ENCODE assay signal across 8 cellular contexts in the genomic region with DNA sequence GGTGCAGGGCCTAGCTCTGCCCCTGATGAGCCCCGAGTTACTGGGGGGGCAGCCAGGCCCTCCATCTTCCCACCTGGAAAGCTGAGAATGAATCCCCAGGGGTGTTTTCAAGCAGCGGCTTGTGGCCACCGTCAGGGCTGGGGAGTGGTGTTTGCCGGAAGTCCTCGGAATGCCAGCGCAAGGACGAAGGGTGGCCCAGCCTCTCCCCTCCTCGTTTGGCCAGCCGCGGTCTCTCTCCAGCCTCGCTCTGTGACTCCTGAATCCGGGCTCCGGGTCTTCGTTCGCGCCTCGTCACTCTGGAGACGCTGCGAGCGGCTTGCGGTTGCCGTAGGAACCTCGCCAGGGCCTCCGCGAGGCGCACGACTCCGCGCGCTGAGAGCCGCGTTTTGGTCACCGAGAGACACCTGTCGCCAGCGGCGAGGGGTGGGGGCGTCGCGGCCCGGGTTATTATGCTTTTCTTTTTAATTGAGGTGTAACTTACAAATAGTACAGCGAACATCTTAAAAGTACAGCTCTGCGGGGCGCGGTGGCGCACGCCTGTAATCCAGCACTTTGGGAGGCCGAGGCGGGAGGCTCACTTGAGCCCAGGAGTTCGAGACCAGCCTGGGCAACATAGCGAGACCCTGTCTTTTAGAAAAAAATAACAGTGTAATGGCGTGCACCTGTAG. TPM values are rescaled to one million over a fixed set of nuclear protein-coding genes. Genes with fewer than 3 reads are reported as not detected.
DNase-seq lines count a peak whose midpoint lies in the region; ATAC-seq and TF ChIP-seq lines count a peak whose summit lies in the region.

No MANE protein-coding gene starts in this region.

- H3K9me3 Mint-ChIP-seq in T-cell: no peaks in the 10 kb centered on the region

- in situ Hi-C loops in astrocyte of the cerebellum (cut with HindIII; ENCODE audit: low sequenced_read_pairs): no loop called here

- CTCF ChIA-PET in T-cell (lab: Charles Lee): no interaction called here

- peak overlapping the region in 1 of 3 donors; percentile 10 for H3K4me3 Mint-ChIP-seq in T-cell

- peaks cover 56 to 84% of the 10 kb centered on the region in 2 donors for H3K27me3 Mint-ChIP-seq in T-cell

- H3K4me1 Mint-ChIP-seq in T-cell: peaks cover 6 to 14% (median 8%) of the 10 kb centered on the region in 3 donors

- ATAC-seq in T-cell (replicated peaks in 1 of 4) (peak; percentile 52 to 72 (median 60)), GM21529 (IDR thresholded peaks at IDR 0.05; ENCODE audit: unreplicated experiment) (no peak), HG02840 (IDR thresholded peaks at IDR 0.05; ENCODE audit: low FRiP score, unreplicated experiment) (no peak)

- no peak for TF ChIP-seq CTCF in astrocyte of the cerebellum (IDR thresholded peaks at IDR 0.05; ENCODE audit: low read depth, low read length, missing control alignments)

- DNase-seq in ELR (ENCODE audit: low read depth) (peak; percentile 88), NCI-H1436 (lab: John Stamatoyannopoulos, UW) (peak; percentile 89), T-cell (peak in 29 of 34 experiments; percentile 9 to 62 (median 33)), astrocyte of the cerebellum (ENCODE audit: low read depth) (peak; percentile 62), hepatic stellate cell (ENCODE audit: low spot score) (peak; percentile 89), renal cortical epithelial cell (ENCODE audit: low read depth) (peak; percentile 60)

- H3K4me3 ChIP-seq in astrocyte of the cerebellum (ENCODE audit: low read depth, low read length): no peak overlapping the region

- no peak overlapping the region for H3K27ac Mint-ChIP-seq in T-cell

- H3K36me3 Mint-ChIP-seq in T-cell: peaks cover 2% of the 10 kb centered on the region

- POLR2A ChIA-PET in T-cell (lab: Charles Lee): interaction anchor here in 1 of 2 donors (0.8 kb wide), 1 partner anchor 23 kb away, joined by 3 read pairs; no protein-coding TSS in a partner anchor

RNA-seq across cellular contexts. Expression of a gene that starts 6.3 kb away (rescaled TPM):
- total RNA-seq in T-cell (under 1 TPM in 3 of 5 donors, not detected in 2; 0.20 to 0.29 (median 0.25) TPM), renal cortical epithelial cell (34.2 and 73.5 TPM in 2 replicates)

RNA-seq across cellular contexts. Expression of a gene that starts 6.5 kb away (rescaled TPM):
- total RNA-seq in T-cell: not detected
- total RNA-seq in renal cortical epithelial cell: not detected in 2 replicates

RNA-seq across cellular contexts. Expression of a gene that starts 44.6 kb away (rescaled TPM):
- 100 to 1,000 TPM; 589 to 907 (median 850) TPM for total RNA-seq in T-cell
- total RNA-seq in renal cortical epithelial cell: 381 and 469 TPM in 2 replicates

Comparison
In these comparisons a context has a peak if more than half of its experiments do, and no peak if none do; other contexts are left out.
1. DNase-seq: peak in every context shown above with its lines; median percentile 89 in NCI-H1436; 89 in hepatic stellate cell; 88 in ELR; 62 in astrocyte of the cerebellum; 60 in renal cortical epithelial cell; 33 in T-cell.
2. ATAC-seq: peak in T-cell (4 of 4); none in GM21529 (single experiment) and HG02840 (single experiment).
3. RNA of a gene that starts 6.3 kb away (total RNA-seq): 34.2 to 73.5 TPM in renal cortical epithelial cell; 0.20 to 0.29 TPM in T-cell; every median in the first group is over 10 times any median in the second.